ENCODE assay signal across 10 cellular contexts in the genomic region with DNA sequence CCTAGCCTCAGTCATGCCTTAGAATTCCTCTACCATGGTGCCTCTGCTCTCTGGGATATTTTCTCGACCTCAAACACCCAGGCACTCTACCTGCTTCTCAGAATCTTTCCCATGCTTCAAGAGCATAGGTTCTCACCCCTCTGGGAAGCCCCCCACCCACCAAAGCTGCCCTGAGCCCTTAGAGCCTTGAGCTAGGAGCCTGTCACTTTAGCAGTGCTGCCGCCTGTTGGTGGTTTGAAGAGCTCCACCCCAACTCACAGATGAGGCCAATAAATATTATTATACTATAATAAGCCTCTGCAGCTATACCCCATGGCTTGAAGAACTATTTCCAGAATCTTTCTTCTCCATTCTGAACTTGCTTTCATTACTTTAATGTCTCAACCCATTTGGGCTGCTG.
A peak's percentile ranks its signal among the peaks of the same experiment; 100 is the strongest.
DNase-seq lines count a peak whose midpoint lies in the region; ATAC-seq and TF ChIP-seq lines count a peak whose summit lies in the region.
"Had no signal": no experiment of that assay in that cellular context is flagged by ENCODE, and none has a peak within 500 bp of the region (broad histone marks: within the 10 kb centered on the region; RNA-seq: fewer than 3 reads in every experiment).

No MANE protein-coding gene starts in this region.

- no peaks in the 10 kb centered on the region for H3K36me3 Mint-ChIP-seq in activated CD4-positive, alpha-beta T cell treated with anti-CD3 and anti-CD28 coated beads for 36 hours (ENCODE audit: low read depth)
- H3K36me3 Mint-ChIP-seq in activated CD4-positive, alpha-beta T cell treated with anti-CD3 and anti-CD28 coated beads, Interleukin-2, amount 10 ng/mL, durations not matched to agents 7 days and 5 days (ENCODE audit: low read depth) = no peaks in the 10 kb centered on the region
- H3K36me3 Mint-ChIP-seq in progenitor cell of endocrine pancreas (ENCODE audit: insufficient read depth) = no peaks in the 10 kb centered on the region

- no peak overlapping the region for H3K27ac Mint-ChIP-seq in activated CD4-positive, alpha-beta T cell treated with anti-CD3 and anti-CD28 coated beads for 36 hours
- H3K27ac Mint-ChIP-seq in activated CD4-positive, alpha-beta T cell treated with anti-CD3 and anti-CD28 coated beads, Interleukin-2, amount 10 ng/mL, durations not matched to agents 7 days and 5 days = no peak overlapping the region
- H3K27ac Mint-ChIP-seq in progenitor cell of endocrine pancreas = no peak overlapping the region
- H3K27ac Mint-ChIP-seq: CD4-positive, alpha-beta T cell had no signal

- H3K4me3 Mint-ChIP-seq in activated CD4-positive, alpha-beta T cell treated with anti-CD3 and anti-CD28 coated beads for 36 hours = no peak overlapping the region
- no peak overlapping the region for H3K4me3 Mint-ChIP-seq in activated CD4-positive, alpha-beta T cell treated with anti-CD3 and anti-CD28 coated beads, Interleukin-2, amount 10 ng/mL, durations not matched to agents 7 days and 5 days
- H3K4me3 Mint-ChIP-seq in progenitor cell of endocrine pancreas (ENCODE audit: low read depth) = no peak overlapping the region
- H3K4me3 Mint-ChIP-seq: CD4-positive, alpha-beta T cell had no signal

- peaks cover 2% of the 10 kb centered on the region for H3K27me3 Mint-ChIP-seq in activated CD4-positive, alpha-beta T cell treated with anti-CD3 and anti-CD28 coated beads for 36 hours
- peaks cover 33% of the 10 kb centered on the region for H3K27me3 Mint-ChIP-seq in activated CD4-positive, alpha-beta T cell treated with anti-CD3 and anti-CD28 coated beads, Interleukin-2, amount 10 ng/mL, durations not matched to agents 7 days and 5 days
- H3K27me3 Mint-ChIP-seq in progenitor cell of endocrine pancreas = no peaks in the 10 kb centered on the region

- TF ChIP-seq POLR2A in NB4 (IDR thresholded peaks at IDR 0.05; ENCODE audit: extremely low read depth, insufficient read length) = no peak

- no peak overlapping the region for H3K4me3 ChIP-seq in NB4 (ENCODE audit: low read depth, low read length)
- H3K4me3 ChIP-seq in coronary artery = no peak overlapping the region
- H3K4me3 ChIP-seq: SK-N-MC had no signal

- CTCF ChIA-PET in activated CD4-positive, alpha-beta T cell treated with anti-CD3 and anti-CD28 coated beads for 36 hours (lab: Charles Lee) = interaction anchor here (0.6 to 8.9 kb wide), 14 partner anchors 8 to 159 kb away, joined by 3 to 74 read pairs (median 4); a partner anchor contains a TSS
- CTCF ChIA-PET in activated CD4-positive, alpha-beta T cell treated with anti-CD3 and anti-CD28 coated beads, Interleukin-2, amount 10 ng/mL, durations not matched to agents 7 days and 5 days (lab: Charles Lee) = interaction anchor here (0.7 to 5.4 kb wide), 9 partner anchors 9 to 368 kb away, joined by 3 to 36 read pairs (median 3); no protein-coding TSS in a partner anchor

- intact Hi-C loops in activated CD4-positive, alpha-beta T cell treated with anti-CD3 and anti-CD28 coated beads for 36 hours (cut with DNase I, micrococcal nuclease) = no loop called here

- H3K4me1 Mint-ChIP-seq in activated CD4-positive, alpha-beta T cell treated with anti-CD3 and anti-CD28 coated beads for 36 hours = peaks cover 37% of the 10 kb centered on the region
- peaks cover 16% of the 10 kb centered on the region for H3K4me1 Mint-ChIP-seq in activated CD4-positive, alpha-beta T cell treated with anti-CD3 and anti-CD28 coated beads, Interleukin-2, amount 10 ng/mL, durations not matched to agents 7 days and 5 days
- H3K4me1 Mint-ChIP-seq in progenitor cell of endocrine pancreas (ENCODE audit: low read depth) = peaks cover 4% of the 10 kb centered on the region

- TF ChIP-seq CTCF in NB4 (IDR thresholded peaks at IDR 0.05; ENCODE audit: low read depth, low read length) = peak; percentile 50
- peak; percentile 29 for TF ChIP-seq CTCF in coronary artery (IDR thresholded peaks at IDR 0.05)
- peak; percentile 44 for TF ChIP-seq CTCF in progenitor cell of endocrine pancreas (IDR thresholded peaks at IDR 0.05; ENCODE audit: unreplicated experiment)

- peak; percentile 40 for DNase-seq in activated CD4-positive, alpha-beta T cell treated with anti-CD3 and anti-CD28 coated beads for 36 hours
- no peak for DNase-seq in activated CD4-positive, alpha-beta T cell treated with anti-CD3 and anti-CD28 coated beads, Interleukin-2, amount 10 ng/mL, durations not matched to agents 7 days and 5 days
- DNase-seq in NB4 (ENCODE audit: low read depth) (peak; percentile 48), coronary artery (ENCODE audit: low spot score) (peak; percentile 70), progenitor cell of endocrine pancreas (ENCODE audit: low spot score, unreplicated experiment) (no peak), H4 (ENCODE audit: low spot score) (no peak), NCI-H345 (lab: John Stamatoyannopoulos, UW) (no peak), NCI-H226 (no peak)

- H3K9me3 Mint-ChIP-seq in activated CD4-positive, alpha-beta T cell treated with anti-CD3 and anti-CD28 coated beads for 36 hours (ENCODE audit: low read depth) = no peaks in the 10 kb centered on the region
- no peaks in the 10 kb centered on the region for H3K9me3 Mint-ChIP-seq in activated CD4-positive, alpha-beta T cell treated with anti-CD3 and anti-CD28 coated beads, Interleukin-2, amount 10 ng/mL, durations not matched to agents 7 days and 5 days
- H3K9me3 Mint-ChIP-seq in progenitor cell of endocrine pancreas (ENCODE audit: low read depth) = peaks cover 17% of the 10 kb centered on the region
- H3K9me3 Mint-ChIP-seq: CD4-positive, alpha-beta T cell had no signal

- POLR2A ChIA-PET in activated CD4-positive, alpha-beta T cell treated with anti-CD3 and anti-CD28 coated beads for 36 hours (lab: Charles Lee) = no interaction called here
- POLR2A ChIA-PET in activated CD4-positive, alpha-beta T cell treated with anti-CD3 and anti-CD28 coated beads, Interleukin-2, amount 10 ng/mL, durations not matched to agents 7 days and 5 days (lab: Charles Lee) = no interaction called here

- no peak for ATAC-seq in activated CD4-positive, alpha-beta T cell treated with anti-CD3 and anti-CD28 coated beads for 36 hours

- no peak overlapping the region for H3K27ac ChIP-seq in coronary artery
- H3K27ac ChIP-seq: SK-N-MC had no signal

Comparison
In these comparisons a context has a peak if more than half of its experiments do, and no peak if none do; other contexts are left out.
1. DNase-seq: peak in activated CD4-positive, alpha-beta T cell treated with anti-CD3 and anti-CD28 coated beads for 36 hours (single experiment), NB4 (single experiment) and coronary artery (single experiment); none in activated CD4-positive, alpha-beta T cell treated with anti-CD3 and anti-CD28 coated beads, Interleukin-2, amount 10 ng/mL, durations not matched to agents 7 days and 5 days (single experiment), progenitor cell of endocrine pancreas (single experiment), H4 (single experiment), NCI-H345 (single experiment) and NCI-H226 (single experiment).
2. Peak in every context shown above with its lines, with median percentiles within 50 percentile points of each other: CTCF ChIP-seq.